In genomic region chr7:21426958-21427860, GRCh38 we compare ENCODE assay signal across 8 cellular contexts. TPM values are rescaled to one million over a fixed set of nuclear protein-coding genes. Genes with fewer than 3 reads are reported as not detected.
DNase-seq lines count a peak whose midpoint lies in the region; ATAC-seq and TF ChIP-seq lines count a peak whose summit lies in the region.

No MANE protein-coding gene starts in this region.

- H3K27me3 ChIP-seq in HAP-1 (ENCODE audit: low read depth) (no peaks in the 10 kb centered on the region), MG63 (no peaks in the 10 kb centered on the region), neural cell (ENCODE audit: insufficient read depth, low read depth, low read length) (no peaks in the 10 kb centered on the region)

- H3K36me3 ChIP-seq in HAP-1 (replicated peaks) (no peaks in the 10 kb centered on the region), MG63 (no peaks in the 10 kb centered on the region), neural cell (ENCODE audit: insufficient read depth, low read length) (no peaks in the 10 kb centered on the region)

- peak; percentile 54 for TF ChIP-seq EP300 in neural cell (conservative IDR thresholded peaks at IDR 0.05; ENCODE audit: poor library complexity, severe bottlenecking)

- peak; percentile 31 for TF ChIP-seq RAD21 in neural cell (conservative IDR thresholded peaks at IDR 0.05)

- H3F3A ChIP-seq in neural cell (ENCODE audit: insufficient read depth, low read length, poor library complexity, severe bottlenecking) = no peaks in the 10 kb centered on the region

- peaks cover 6% of the 10 kb centered on the region for H4K20me1 ChIP-seq in neural cell (ENCODE audit: insufficient read depth)

- peak overlapping the region; percentile 54 for H3K4me2 ChIP-seq in neural cell (ENCODE audit: low read length)

- ATAC-seq in stimulated activated naive CD8-positive, alpha-beta T cell treated with anti-CD3 and anti-CD28 coated beads, Interleukin-15, amount 100 ng/mL, for 72 hours = peak; percentile 84

- H3K4me3 Mint-ChIP-seq in stimulated activated naive CD8-positive, alpha-beta T cell treated with anti-CD3 and anti-CD28 coated beads, Interleukin-15, amount 100 ng/mL, for 72 hours = peak overlapping the region; percentile 100

- H3K9ac ChIP-seq in neural cell (ENCODE audit: low read length) = peak overlapping the region; percentile 90

- peak; percentile 98 for DNase-seq in G401 (ENCODE audit: low spot score)
- peak; percentile 96 to 99 for DNase-seq in HAP-1 (ENCODE audit: low spot score in 2 of 2)
- DNase-seq in MG63 = peak; percentile 98
- peak; percentile 98 to 99 for DNase-seq in SHP77 (lab: John Stamatoyannopoulos, UW)
- DNase-seq in activated gamma-delta T cell (lab: John Stamatoyannopoulos, UW) = peak; percentile 99
- peak; percentile 98 for DNase-seq in fibroblast of villous mesenchyme (ENCODE audit: low read depth)
- DNase-seq in stimulated activated naive CD8-positive, alpha-beta T cell treated with anti-CD3 and anti-CD28 coated beads, Interleukin-15, amount 100 ng/mL, for 72 hours = peak; percentile 98 to 99

- peaks cover 39% of the 10 kb centered on the region for H3K79me2 ChIP-seq in neural cell (replicated peaks; ENCODE audit: insufficient read depth, low read length)

- peaks cover 34% of the 10 kb centered on the region for H3K4me1 Mint-ChIP-seq in stimulated activated naive CD8-positive, alpha-beta T cell treated with anti-CD3 and anti-CD28 coated beads, Interleukin-15, amount 100 ng/mL, for 72 hours

- H2AFZ ChIP-seq in neural cell (ENCODE audit: low read depth, low read length) = peak overlapping the region; percentile 74

- peak overlapping the region; percentile 95 for H3K27ac ChIP-seq in neural cell (ENCODE audit: low read length)

- in situ Hi-C loops in G401 (cut with HindIII; ENCODE audit: low sequenced_read_pairs) = no loop called here
- in situ Hi-C loops in HAP-1 (cut with MboI; ENCODE audit: low sequenced_read_pairs) = no loop called here

- H3K9me2 ChIP-seq in neural cell (ENCODE audit: insufficient read depth, low read length) = no peaks in the 10 kb centered on the region

- H3K4me1 ChIP-seq in HAP-1 = peaks cover 23% of the 10 kb centered on the region

- peak overlapping the region; percentile 100 for H3K27ac Mint-ChIP-seq in stimulated activated naive CD8-positive, alpha-beta T cell treated with anti-CD3 and anti-CD28 coated beads, Interleukin-15, amount 100 ng/mL, for 72 hours

- no peaks in the 10 kb centered on the region for H3K27me3 Mint-ChIP-seq in stimulated activated naive CD8-positive, alpha-beta T cell treated with anti-CD3 and anti-CD28 coated beads, Interleukin-15, amount 100 ng/mL, for 72 hours

- H3K4me3 ChIP-seq in HAP-1 (peak overlapping the region; percentile 73), MG63 (peak overlapping the region; percentile 87), fibroblast of villous mesenchyme (ENCODE audit: low read depth, low read length) (peak overlapping the region; percentile 70), neural cell (ENCODE audit: low read length) (peak overlapping the region; percentile 84)

- no peaks in the 10 kb centered on the region for H3K9me3 Mint-ChIP-seq in stimulated activated naive CD8-positive, alpha-beta T cell treated with anti-CD3 and anti-CD28 coated beads, Interleukin-15, amount 100 ng/mL, for 72 hours

- peak; percentile 19 for TF ChIP-seq CTCF in fibroblast of villous mesenchyme (IDR thresholded peaks at IDR 0.05; ENCODE audit: insufficient read depth, low read depth, low read length)
- peak; percentile 64 for TF ChIP-seq CTCF in neural cell (IDR thresholded peaks at IDR 0.05; ENCODE audit: poor library complexity, severe bottlenecking)

- H3K9me3 ChIP-seq in HAP-1 (no peaks in the 10 kb centered on the region), MG63 (no peaks in the 10 kb centered on the region), neural cell (ENCODE audit: low read length) (no peaks in the 10 kb centered on the region)

TF ChIP-seq in neural cell, 6 proteins besides CTCF, POLR2A, EP300 and RAD21:
- no peak for TF ChIP-seq REST (IDR thresholded peaks at IDR 0.05; ENCODE audit: borderline replicate concordance)
- TF ChIP-seq POLR2AphosphoS5 (IDR thresholded peaks at IDR 0.05) = peak; percentile 74
- peak; percentile 100 for TF ChIP-seq MXI1 (conservative IDR thresholded peaks at IDR 0.05; ENCODE audit: poor library complexity, severe bottlenecking)

RNA-seq across cellular contexts. Expression of gene SP4, which starts 0.7 kb away (rescaled TPM):
- 8.3 and 13.8 TPM in 2 replicates for total RNA-seq in G401 (2014; rRNA removed; shearing (Covaris generic))
- total RNA-seq in MG63 (2014; rRNA removed; shearing (Covaris generic); ENCODE audit: low replicate concordance) = 4.6 and 4.7 TPM in 2 replicates
- total RNA-seq in fibroblast of villous mesenchyme = 2.6 and 3.9 TPM in 2 replicates
- polyA plus RNA-seq in neural cell = 23.7 and 27.8 TPM in 2 replicates
- 78.6 and 83.5 TPM in 2 replicates for polyA minus RNA-seq in neural cell

Comparison
In these comparisons a context has a peak if more than half of its experiments do, and no peak if none do; other contexts are left out.
1. Peak in every context shown above with its lines: DNase-seq, ATAC-seq, H3K4me3 ChIP-seq and H3K27ac ChIP-seq.